In genomic region chrX:123077671-123078070, GRCh38 we compare ENCODE assay signal across 23 cellular contexts.
"Had no signal": no experiment of that assay in that cellular context is flagged by ENCODE, and none has a peak within 500 bp of the region (broad histone marks: within the 10 kb centered on the region; RNA-seq: fewer than 3 reads in every experiment).

No MANE protein-coding gene starts in this region.

- ATAC-seq: activated naive CD4-positive, alpha-beta T cell treated with anti-CD3 and anti-CD28 coated beads, Interleukin-2, amount 50 U/mL, for 72 hours; activated naive CD8-positive, alpha-beta T cell treated with anti-CD3 and anti-CD28 coated beads, Interleukin-2, amount 50 U/mL, for 24 hours; activated T-cell treated with anti-CD3 and anti-CD28 coated beads, Interleukin-2, amount 50 U/mL, for 4 hours; PC-3; T-cell had no signal

- DNase-seq: activated CD4-positive, alpha-beta memory T cell treated with anti-CD3 and anti-CD28 coated beads for 36 hours; activated CD4-positive, alpha-beta T cell treated with anti-CD3 and anti-CD28 coated beads, Interleukin-2, amount 10 ng/mL, durations not matched to agents 7 days and 5 days; activated CD4-positive, CD25-positive, alpha-beta regulatory T cell; activated CD8-positive, alpha-beta memory T cell treated with anti-CD3 and anti-CD28 coated beads for 24 hours; activated effector memory CD4-positive, alpha-beta T cell treated with anti-CD3 and anti-CD28 coated beads, Interleukin-2, amount 50 U/mL, for 16 hours; activated naive CD4-positive, alpha-beta T cell treated with Interleukin-2 at 50 U/mL for 16 hours; activated naive CD8-positive, alpha-beta T cell treated with anti-CD3 and anti-CD28 coated beads, Interleukin-2, amount 50 U/mL, for 24 hours; activated T-cell treated with anti-CD3 and anti-CD28 coated beads, Interleukin-2, amount 50 U/mL, for 4 hours; amygdala; brain microvascular endothelial cell; cerebellar nuclear complex; Kasumi-1; NCI-H1092; NCI-H1417; NCI-H1930; NCI-H345; NCI-H510A treated with DMSO at 0.1 percent for 48 hours; PC-3; SHP77; T-cell; T-helper 2 cell; T1000 had no signal

- H3K27ac ChIP-seq: brain microvascular endothelial cell had no signal

- H3K27me3 ChIP-seq: brain microvascular endothelial cell had no signal

- H3K36me3 ChIP-seq: brain microvascular endothelial cell had no signal
